ENCODE assay signal across 10 cellular contexts in the genomic region with DNA sequence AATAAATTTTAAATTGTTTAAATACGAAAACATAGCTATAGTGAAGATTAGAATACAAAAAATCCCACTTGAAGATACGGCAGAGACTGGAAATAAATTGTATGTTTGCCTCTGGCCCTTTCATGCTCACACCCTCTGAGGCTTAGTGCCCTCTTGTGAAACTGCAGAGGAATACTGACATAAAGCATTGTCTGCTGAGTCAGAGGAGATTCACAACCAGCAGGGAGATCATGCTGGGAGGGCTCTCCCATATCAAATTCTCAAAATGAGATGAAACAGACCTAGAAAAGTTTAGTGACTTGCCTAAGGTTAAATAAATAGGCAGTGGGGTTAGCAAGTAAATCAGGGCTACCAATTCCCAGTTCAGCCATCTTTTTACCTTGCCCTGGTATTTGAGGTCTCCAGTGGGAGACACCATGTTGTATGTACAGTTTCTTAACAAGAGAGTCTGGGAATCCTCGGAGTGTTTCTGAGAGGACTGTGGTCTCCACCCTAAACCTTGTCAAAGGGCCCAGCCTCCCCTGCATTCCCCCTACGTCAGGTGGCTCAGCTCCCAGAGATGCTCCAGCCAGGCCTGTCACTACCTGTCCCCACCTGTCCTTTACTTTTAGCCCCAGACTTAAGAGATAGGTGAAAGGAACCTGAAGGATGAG.
DNase-seq lines count a peak whose midpoint lies in the region; TF ChIP-seq lines count a peak whose summit lies in the region.
"Had no signal": no experiment of that assay in that cellular context is flagged by ENCODE, and none has a peak within 500 bp of the region (broad histone marks: within the 10 kb centered on the region; RNA-seq: fewer than 3 reads in every experiment).

No MANE protein-coding gene starts in this region.

- H3K9me3 Mint-ChIP-seq in activated T-helper 1 cell treated with anti-CD3 and anti-CD28 coated beads, Interleukin-12 subunit alpha, Interleukin-12 subunit beta, Interleukin-2, Interleukin-4 antibody, amounts not matched to agents 30 ng/mL and 10 ng/mL and 1 ng/mL, durations not matched to agents 14 hours and 24 hours and 36 hours: no peaks in the 10 kb centered on the region

- peak; percentile 25 for DNase-seq in NCI-H2196 (lab: John Stamatoyannopoulos, UW; ENCODE audit: unreplicated experiment)
- DNase-seq in NCI-H2196 treated with DMSO at 0.1 percent for 48 hours (lab: John Stamatoyannopoulos, UW; ENCODE audit: unreplicated experiment): no peak
- peak; percentile 56 for DNase-seq in NOMO-1 treated with DMSO at 0.1 percent for 48 hours (lab: John Stamatoyannopoulos, UW; ENCODE audit: unreplicated experiment)
- DNase-seq in epithelial cell of esophagus (ENCODE audit: low read depth): peak; percentile 79
- DNase-seq in renal cortical epithelial cell (ENCODE audit: low read depth): peak; percentile 67
- no peak for DNase-seq in activated T-helper 1 cell treated with anti-CD3 and anti-CD28 coated beads, Interleukin-12 subunit alpha, Interleukin-12 subunit beta, Interleukin-2, Interleukin-4 antibody, amounts not matched to agents 30 ng/mL and 10 ng/mL and 1 ng/mL, durations not matched to agents 14 hours and 24 hours and 36 hours (ENCODE audit: low spot score)
- no peak for DNase-seq in GM19238 (ENCODE audit: insufficient read length, low spot score)
- DNase-seq in GOT3 (lab: John Stamatoyannopoulos, UW): no peak
- DNase-seq: stimulated activated CD4-positive, alpha-beta T cell treated with anti-CD3 and anti-CD28 coated beads, Interleukin-2, amount 100 ng/mL, for 48 hours had no signal

- intact Hi-C loops in activated T-helper 1 cell treated with anti-CD3 and anti-CD28 coated beads, Interleukin-12 subunit alpha, Interleukin-12 subunit beta, Interleukin-2, Interleukin-4 antibody, amounts not matched to agents 30 ng/mL and 10 ng/mL and 1 ng/mL, durations not matched to agents 14 hours and 24 hours and 36 hours (cut with micrococcal nuclease): no loop called here

- no peak overlapping the region for H3K4me3 ChIP-seq in epithelial cell of esophagus (ENCODE audit: low read length)

- peaks cover 70% of the 10 kb centered on the region for H3K4me1 Mint-ChIP-seq in activated T-helper 1 cell treated with anti-CD3 and anti-CD28 coated beads, Interleukin-12 subunit alpha, Interleukin-12 subunit beta, Interleukin-2, Interleukin-4 antibody, amounts not matched to agents 30 ng/mL and 10 ng/mL and 1 ng/mL, durations not matched to agents 14 hours and 24 hours and 36 hours (ENCODE audit: low read depth)

- H3K27ac Mint-ChIP-seq in activated T-helper 1 cell treated with anti-CD3 and anti-CD28 coated beads, Interleukin-12 subunit alpha, Interleukin-12 subunit beta, Interleukin-2, Interleukin-4 antibody, amounts not matched to agents 30 ng/mL and 10 ng/mL and 1 ng/mL, durations not matched to agents 14 hours and 24 hours and 36 hours: no peak overlapping the region
- H3K27ac Mint-ChIP-seq: B cell had no signal

- H3K36me3 Mint-ChIP-seq in activated T-helper 1 cell treated with anti-CD3 and anti-CD28 coated beads, Interleukin-12 subunit alpha, Interleukin-12 subunit beta, Interleukin-2, Interleukin-4 antibody, amounts not matched to agents 30 ng/mL and 10 ng/mL and 1 ng/mL, durations not matched to agents 14 hours and 24 hours and 36 hours (ENCODE audit: low read depth): peaks cover 61% of the 10 kb centered on the region

- TF ChIP-seq CTCF in epithelial cell of esophagus (IDR thresholded peaks at IDR 0.05; ENCODE audit: insufficient read depth, low read depth, low read length, missing control alignments): peak; percentile 30

- no peaks in the 10 kb centered on the region for H3K27me3 Mint-ChIP-seq in activated T-helper 1 cell treated with anti-CD3 and anti-CD28 coated beads, Interleukin-12 subunit alpha, Interleukin-12 subunit beta, Interleukin-2, Interleukin-4 antibody, amounts not matched to agents 30 ng/mL and 10 ng/mL and 1 ng/mL, durations not matched to agents 14 hours and 24 hours and 36 hours (ENCODE audit: insufficient read depth)
- H3K27me3 Mint-ChIP-seq: B cell had no signal

- H3K4me3 Mint-ChIP-seq in activated T-helper 1 cell treated with anti-CD3 and anti-CD28 coated beads, Interleukin-12 subunit alpha, Interleukin-12 subunit beta, Interleukin-2, Interleukin-4 antibody, amounts not matched to agents 30 ng/mL and 10 ng/mL and 1 ng/mL, durations not matched to agents 14 hours and 24 hours and 36 hours: no peak overlapping the region
- H3K4me3 Mint-ChIP-seq: B cell had no signal

Comparison
In these comparisons a context has a peak if more than half of its experiments do, and no peak if none do; other contexts are left out.
1. DNase-seq: peak in NCI-H2196 (single experiment), NOMO-1 treated with DMSO at 0.1 percent for 48 hours (single experiment), epithelial cell of esophagus (single experiment) and renal cortical epithelial cell (single experiment); none in NCI-H2196 treated with DMSO at 0.1 percent for 48 hours (single experiment), activated T-helper 1 cell treated with anti-CD3 and anti-CD28 coated beads, Interleukin-12 subunit alpha, Interleukin-12 subunit beta, Interleukin-2, Interleukin-4 antibody, amounts not matched to agents 30 ng/mL and 10 ng/mL and 1 ng/mL, durations not matched to agents 14 hours and 24 hours and 36 hours (single experiment), GM19238 (single experiment) and GOT3 (single experiment).